Comparison of ENCODE assay signal across 18 cellular contexts in the genomic region with DNA sequence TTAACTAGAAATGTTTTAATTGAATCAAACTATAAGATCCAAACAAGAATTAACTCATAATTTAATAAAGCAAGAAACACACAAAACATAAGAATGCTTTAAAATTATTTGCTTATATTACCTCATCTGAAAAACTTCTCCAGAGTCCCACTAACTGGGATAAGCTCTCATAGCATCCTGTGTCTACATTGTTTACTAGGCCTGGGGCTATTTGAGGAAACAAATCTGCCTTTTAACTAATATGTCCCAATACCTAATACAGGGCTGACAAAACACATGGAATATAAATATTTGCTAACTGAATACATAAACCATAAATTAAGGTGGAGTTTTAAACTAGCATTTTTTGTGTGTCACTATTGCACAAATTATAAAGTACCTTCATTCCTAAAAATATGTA.
"Had no signal": no experiment of that assay in that cellular context is flagged by ENCODE, and none has a peak within 500 bp of the region (broad histone marks: within the 10 kb centered on the region; RNA-seq: fewer than 3 reads in every experiment).

No MANE protein-coding gene starts in this region.

- DNase-seq: effector memory CD4-positive, alpha-beta T cell; esophagus squamous epithelium; immature natural killer cell; kidney; left cardiac atrium; left ventricle myocardium inferior; lower lobe of right lung; naive thymus-derived CD4-positive, alpha-beta T cell; nephron progenitor cell; psoas muscle; retina; right lobe of liver; spleen; stimulated activated CD4-positive, alpha-beta T cell treated with anti-CD3 and anti-CD28 coated beads, Interleukin-15, amount 100 ng/mL, for 24 hours; stimulated activated CD4-positive, alpha-beta T cell treated with anti-CD3 and anti-CD28 coated beads, Interleukin-1b, Interleukin-23, amount 100 ng/mL, for 48 hours; stimulated activated CD4-positive, alpha-beta T cell treated with anti-CD3 and anti-CD28 coated beads, Interleukin-4, amount 100 ng/mL, for 24 hours; testis; transverse colon had no signal
